ENCODE assay signal across 1 cellular context in the genomic region with DNA sequence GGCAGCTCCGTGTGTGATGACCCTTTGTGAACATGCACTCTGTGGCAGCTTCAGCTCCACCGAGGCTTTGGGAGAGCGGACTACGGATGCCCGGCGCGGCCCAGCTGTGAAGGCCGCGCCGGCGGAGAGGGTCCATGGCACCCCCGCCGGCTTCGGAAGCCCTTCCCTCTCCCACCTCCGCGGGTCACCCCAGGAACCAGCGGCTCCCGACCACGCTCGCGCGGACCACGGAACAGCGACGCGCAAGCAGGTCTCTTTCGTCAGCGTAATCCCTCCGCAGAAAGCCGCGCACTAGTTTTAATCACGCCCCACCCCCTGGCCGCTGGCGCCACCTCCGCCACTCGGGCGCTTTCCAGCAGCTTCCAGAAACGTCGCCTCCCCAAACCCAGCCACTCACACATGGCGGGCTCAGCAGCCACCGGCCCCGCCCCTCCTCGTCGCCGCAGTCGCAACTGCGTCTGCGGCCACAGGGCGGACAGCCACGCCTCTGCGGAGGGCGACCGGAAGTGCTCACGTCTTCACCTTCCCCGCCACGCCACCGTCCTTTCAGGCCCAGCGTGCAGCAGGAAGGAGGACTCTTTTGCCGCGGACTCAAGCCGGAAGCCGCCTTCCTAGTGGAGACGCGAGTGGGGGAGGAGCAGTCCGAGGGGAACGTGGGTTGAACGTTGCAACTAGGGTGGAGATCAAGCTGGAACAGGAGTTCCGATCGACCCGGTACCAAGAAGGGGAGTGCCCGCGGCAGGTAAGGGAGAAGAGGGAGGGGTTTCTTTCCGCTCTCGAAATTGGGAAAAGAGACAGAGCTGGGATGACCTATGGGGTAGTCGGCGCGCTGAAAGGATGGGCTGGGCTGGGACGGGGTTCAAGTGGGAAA.
A peak's percentile ranks its signal among the peaks of the same experiment; 100 is the strongest.
TF ChIP-seq lines count a peak whose summit lies in the region.

A gene (plus strand): TSS at position 606 of the 871 bp plus-strand sequence. CDS start 3,221 bp downstream, outside the sequence.

TF ChIP-seq in HEK293, 187 proteins besides CTCF, POLR2A, EP300 and RAD21 (continued from another document and continues in another):
- TF ChIP-seq MZF1 (tag by site-specific recombination; IDR thresholded peaks at IDR 0.05; ENCODE audit: borderline replicate concordance) (no peak), ZNF248 (tag by site-specific recombination; IDR thresholded peaks at IDR 0.05) (no peak), ZNF791 (tag by site-specific recombination; IDR thresholded peaks at IDR 0.05) (no peak), KLF9 (tag by site-specific recombination; IDR thresholded peaks at IDR 0.05; ENCODE audit: low read depth) (peak; percentile 98), ZNF155 (tag by site-specific recombination; IDR thresholded peaks at IDR 0.05) (no peak), ZNF2 (tag by site-specific recombination; IDR thresholded peaks at IDR 0.05) (peak; percentile 99), WT1 (tag by site-specific recombination; IDR thresholded peaks at IDR 0.05) (peak; percentile 66; the same call in 1 of the 2 replicates), ZNF560 (tag by site-specific recombination; IDR thresholded peaks at IDR 0.05; ENCODE audit: borderline replicate concordance) (no peak), ZNF394 (tag by site-specific recombination; IDR thresholded peaks at IDR 0.05; ENCODE audit: borderline replicate concordance) (peak; percentile 91), ZSCAN30 (tag by site-specific recombination; IDR thresholded peaks at IDR 0.05) (peak; percentile 99), ZBTB48 (tag by site-specific recombination; IDR thresholded peaks at IDR 0.05) (0 out of 2 replicates have a peak, but pooled peaks have one; percentile 11), ZXDB (tag by site-specific recombination; IDR thresholded peaks at IDR 0.05) (peak; percentile 93), ZNF521 (tag by site-specific recombination; IDR thresholded peaks at IDR 0.05) (no peak), ZNF843 (tag by site-specific recombination; IDR thresholded peaks at IDR 0.05) (peak; percentile 78), ZNF157 (tag by site-specific recombination; IDR thresholded peaks at IDR 0.05) (no peak), ZFP3 (tag by site-specific recombination; IDR thresholded peaks at IDR 0.05; ENCODE audit: low read depth) (no peak), ZNF621 (tag by site-specific recombination; IDR thresholded peaks at IDR 0.05) (no peak), ZNF19 (tag by site-specific recombination; IDR thresholded peaks at IDR 0.05; ENCODE audit: low read depth) (no peak), ZNF544 (tag by site-specific recombination; IDR thresholded peaks at IDR 0.05) (no peak), ZIC2 (tag by site-specific recombination; IDR thresholded peaks at IDR 0.05) (peak; percentile 86), ZNF596 (tag by site-specific recombination; IDR thresholded peaks at IDR 0.05) (0 out of 2 replicates have a peak, but pooled peaks have one; percentile 6), KLF7 (tag by site-specific recombination; IDR thresholded peaks at IDR 0.05; ENCODE audit: borderline replicate concordance) (peak; percentile 95), ZBTB8A (tag by site-specific recombination; IDR thresholded peaks at IDR 0.05) (peak; percentile 91), HOXD13 (CRISPR knock-in tag; IDR thresholded peaks at IDR 0.05; ENCODE audit: borderline replicate concordance) (peak; percentile 57; the same call in 1 of the 2 replicates), GLIS2 (tag by site-specific recombination; IDR thresholded peaks at IDR 0.05) (peak; percentile 87), TCF7L2 (IDR thresholded peaks at IDR 0.05; ENCODE audit: borderline replicate concordance, low read depth, low read length) (no peak), ZNF121 (tag by site-specific recombination; IDR thresholded peaks at IDR 0.05) (0 out of 2 replicates have a peak, but pooled peaks have one; percentile 35), MYNN (tag by site-specific recombination; IDR thresholded peaks at IDR 0.05; ENCODE audit: borderline replicate concordance) (no peak; the same call in 1 of the 2 replicates), SCRT1 (tag by site-specific recombination; IDR thresholded peaks at IDR 0.05; ENCODE audit: borderline replicate concordance) (no peak; the same call in 1 of the 2 replicates), ZFP37 (tag by site-specific recombination; IDR thresholded peaks at IDR 0.05) (peak; percentile 99), ZNF404 (tag by site-specific recombination; IDR thresholded peaks at IDR 0.05) (no peak), ZNF184 (tag by site-specific recombination; IDR thresholded peaks at IDR 0.05) (peak; percentile 63; the same call in 1 of the 2 replicates), TRIM28 (IDR thresholded peaks at IDR 0.05; ENCODE audit: borderline replicate concordance, low read length) (peak; percentile 84; the same call in 1 of the 2 replicates), ZNF433 (tag by site-specific recombination; IDR thresholded peaks at IDR 0.05; ENCODE audit: low read depth) (no peak), ZNF585B (tag by site-specific recombination; IDR thresholded peaks at IDR 0.05) (no peak; the same call in 1 of the 2 replicates), ZSCAN16 (tag by site-specific recombination; IDR thresholded peaks at IDR 0.05) (no peak), ZNF112 (tag by site-specific recombination; IDR thresholded peaks at IDR 0.05) (no peak), SCRT2 (tag by site-specific recombination; IDR thresholded peaks at IDR 0.05) (peak; percentile 64), ZEB2 (tag by site-specific recombination; IDR thresholded peaks at IDR 0.05) (peak; percentile 93), KLF1 (tag by site-specific recombination; IDR thresholded peaks at IDR 0.05) (peak; percentile 85)
- TF ChIP-seq, protein P1, sequence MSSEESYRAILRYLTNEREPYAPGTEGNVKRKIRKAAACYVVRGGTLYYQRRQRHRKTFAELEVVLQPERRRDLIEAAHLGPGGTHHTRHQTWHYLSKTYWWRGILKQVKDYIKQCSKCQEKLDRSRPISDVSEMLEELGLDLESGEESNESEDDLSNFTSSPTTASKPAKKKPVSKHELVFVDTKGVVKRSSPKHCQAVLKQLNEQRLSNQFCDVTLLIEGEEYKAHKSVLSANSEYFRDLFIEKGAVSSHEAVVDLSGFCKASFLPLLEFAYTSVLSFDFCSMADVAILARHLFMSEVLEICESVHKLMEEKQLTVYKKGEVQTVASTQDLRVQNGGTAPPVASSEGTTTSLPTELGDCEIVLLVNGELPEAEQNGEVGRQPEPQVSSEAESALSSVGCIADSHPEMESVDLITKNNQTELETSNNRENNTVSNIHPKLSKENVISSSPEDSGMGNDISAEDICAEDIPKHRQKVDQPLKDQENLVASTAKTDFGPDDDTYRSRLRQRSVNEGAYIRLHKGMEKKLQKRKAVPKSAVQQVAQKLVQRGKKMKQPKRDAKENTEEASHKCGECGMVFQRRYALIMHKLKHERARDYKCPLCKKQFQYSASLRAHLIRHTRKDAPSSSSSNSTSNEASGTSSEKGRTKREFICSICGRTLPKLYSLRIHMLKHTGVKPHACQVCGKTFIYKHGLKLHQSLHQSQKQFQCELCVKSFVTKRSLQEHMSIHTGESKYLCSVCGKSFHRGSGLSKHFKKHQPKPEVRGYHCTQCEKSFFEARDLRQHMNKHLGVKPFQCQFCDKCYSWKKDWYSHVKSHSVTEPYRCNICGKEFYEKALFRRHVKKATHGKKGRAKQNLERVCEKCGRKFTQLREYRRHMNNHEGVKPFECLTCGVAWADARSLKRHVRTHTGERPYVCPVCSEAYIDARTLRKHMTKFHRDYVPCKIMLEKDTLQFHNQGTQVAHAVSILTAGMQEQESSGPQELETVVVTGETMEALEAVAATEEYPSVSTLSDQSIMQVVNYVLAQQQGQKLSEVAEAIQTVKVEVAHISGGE (tag by site-specific recombination; conservative IDR thresholded peaks at IDR 0.05; ENCODE audit: low read depth), result peak; percentile 100
- TF ChIP-seq, protein P2, sequence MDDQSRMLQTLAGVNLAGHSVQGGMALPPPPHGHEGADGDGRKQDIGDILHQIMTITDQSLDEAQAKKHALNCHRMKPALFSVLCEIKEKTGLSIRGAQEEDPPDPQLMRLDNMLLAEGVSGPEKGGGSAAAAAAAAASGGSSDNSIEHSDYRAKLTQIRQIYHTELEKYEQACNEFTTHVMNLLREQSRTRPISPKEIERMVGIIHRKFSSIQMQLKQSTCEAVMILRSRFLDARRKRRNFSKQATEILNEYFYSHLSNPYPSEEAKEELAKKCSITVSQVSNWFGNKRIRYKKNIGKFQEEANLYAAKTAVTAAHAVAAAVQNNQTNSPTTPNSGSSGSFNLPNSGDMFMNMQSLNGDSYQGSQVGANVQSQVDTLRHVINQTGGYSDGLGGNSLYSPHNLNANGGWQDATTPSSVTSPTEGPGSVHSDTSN (CRISPR knock-in tag; IDR thresholded peaks at IDR 0.05), result peak; percentile 66; the same call in 1 of the 2 replicates
- TF ChIP-seq, protein P3, sequence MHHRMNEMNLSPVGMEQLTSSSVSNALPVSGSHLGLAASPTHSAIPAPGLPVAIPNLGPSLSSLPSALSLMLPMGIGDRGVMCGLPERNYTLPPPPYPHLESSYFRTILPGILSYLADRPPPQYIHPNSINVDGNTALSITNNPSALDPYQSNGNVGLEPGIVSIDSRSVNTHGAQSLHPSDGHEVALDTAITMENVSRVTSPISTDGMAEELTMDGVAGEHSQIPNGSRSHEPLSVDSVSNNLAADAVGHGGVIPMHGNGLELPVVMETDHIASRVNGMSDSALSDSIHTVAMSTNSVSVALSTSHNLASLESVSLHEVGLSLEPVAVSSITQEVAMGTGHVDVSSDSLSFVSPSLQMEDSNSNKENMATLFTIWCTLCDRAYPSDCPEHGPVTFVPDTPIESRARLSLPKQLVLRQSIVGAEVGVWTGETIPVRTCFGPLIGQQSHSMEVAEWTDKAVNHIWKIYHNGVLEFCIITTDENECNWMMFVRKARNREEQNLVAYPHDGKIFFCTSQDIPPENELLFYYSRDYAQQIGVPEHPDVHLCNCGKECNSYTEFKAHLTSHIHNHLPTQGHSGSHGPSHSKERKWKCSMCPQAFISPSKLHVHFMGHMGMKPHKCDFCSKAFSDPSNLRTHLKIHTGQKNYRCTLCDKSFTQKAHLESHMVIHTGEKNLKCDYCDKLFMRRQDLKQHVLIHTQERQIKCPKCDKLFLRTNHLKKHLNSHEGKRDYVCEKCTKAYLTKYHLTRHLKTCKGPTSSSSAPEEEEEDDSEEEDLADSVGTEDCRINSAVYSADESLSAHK (tag by site-specific recombination; IDR thresholded peaks at IDR 0.05), result peak; percentile 69; the same call in 1 of the 2 replicates
- TF ChIP-seq, protein P4, sequence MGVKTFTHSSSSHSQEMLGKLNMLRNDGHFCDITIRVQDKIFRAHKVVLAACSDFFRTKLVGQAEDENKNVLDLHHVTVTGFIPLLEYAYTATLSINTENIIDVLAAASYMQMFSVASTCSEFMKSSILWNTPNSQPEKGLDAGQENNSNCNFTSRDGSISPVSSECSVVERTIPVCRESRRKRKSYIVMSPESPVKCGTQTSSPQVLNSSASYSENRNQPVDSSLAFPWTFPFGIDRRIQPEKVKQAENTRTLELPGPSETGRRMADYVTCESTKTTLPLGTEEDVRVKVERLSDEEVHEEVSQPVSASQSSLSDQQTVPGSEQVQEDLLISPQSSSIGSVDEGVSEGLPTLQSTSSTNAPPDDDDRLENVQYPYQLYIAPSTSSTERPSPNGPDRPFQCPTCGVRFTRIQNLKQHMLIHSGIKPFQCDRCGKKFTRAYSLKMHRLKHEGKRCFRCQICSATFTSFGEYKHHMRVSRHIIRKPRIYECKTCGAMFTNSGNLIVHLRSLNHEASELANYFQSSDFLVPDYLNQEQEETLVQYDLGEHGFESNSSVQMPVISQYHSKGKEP (tag by site-specific recombination; IDR thresholded peaks at IDR 0.05), result peak; percentile 75
- TF ChIP-seq, protein P5, sequence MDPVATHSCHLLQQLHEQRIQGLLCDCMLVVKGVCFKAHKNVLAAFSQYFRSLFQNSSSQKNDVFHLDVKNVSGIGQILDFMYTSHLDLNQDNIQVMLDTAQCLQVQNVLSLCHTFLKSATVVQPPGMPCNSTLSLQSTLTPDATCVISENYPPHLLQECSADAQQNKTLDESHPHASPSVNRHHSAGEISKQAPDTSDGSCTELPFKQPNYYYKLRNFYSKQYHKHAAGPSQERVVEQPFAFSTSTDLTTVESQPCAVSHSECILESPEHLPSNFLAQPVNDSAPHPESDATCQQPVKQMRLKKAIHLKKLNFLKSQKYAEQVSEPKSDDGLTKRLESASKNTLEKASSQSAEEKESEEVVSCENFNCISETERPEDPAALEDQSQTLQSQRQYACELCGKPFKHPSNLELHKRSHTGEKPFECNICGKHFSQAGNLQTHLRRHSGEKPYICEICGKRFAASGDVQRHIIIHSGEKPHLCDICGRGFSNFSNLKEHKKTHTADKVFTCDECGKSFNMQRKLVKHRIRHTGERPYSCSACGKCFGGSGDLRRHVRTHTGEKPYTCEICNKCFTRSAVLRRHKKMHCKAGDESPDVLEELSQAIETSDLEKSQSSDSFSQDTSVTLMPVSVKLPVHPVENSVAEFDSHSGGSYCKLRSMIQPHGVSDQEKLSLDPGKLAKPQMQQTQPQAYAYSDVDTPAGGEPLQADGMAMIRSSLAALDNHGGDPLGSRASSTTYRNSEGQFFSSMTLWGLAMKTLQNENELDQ (tag by site-specific recombination; IDR thresholded peaks at IDR 0.05; ENCODE audit: low read depth), result no peak
- TF ChIP-seq, protein P6, sequence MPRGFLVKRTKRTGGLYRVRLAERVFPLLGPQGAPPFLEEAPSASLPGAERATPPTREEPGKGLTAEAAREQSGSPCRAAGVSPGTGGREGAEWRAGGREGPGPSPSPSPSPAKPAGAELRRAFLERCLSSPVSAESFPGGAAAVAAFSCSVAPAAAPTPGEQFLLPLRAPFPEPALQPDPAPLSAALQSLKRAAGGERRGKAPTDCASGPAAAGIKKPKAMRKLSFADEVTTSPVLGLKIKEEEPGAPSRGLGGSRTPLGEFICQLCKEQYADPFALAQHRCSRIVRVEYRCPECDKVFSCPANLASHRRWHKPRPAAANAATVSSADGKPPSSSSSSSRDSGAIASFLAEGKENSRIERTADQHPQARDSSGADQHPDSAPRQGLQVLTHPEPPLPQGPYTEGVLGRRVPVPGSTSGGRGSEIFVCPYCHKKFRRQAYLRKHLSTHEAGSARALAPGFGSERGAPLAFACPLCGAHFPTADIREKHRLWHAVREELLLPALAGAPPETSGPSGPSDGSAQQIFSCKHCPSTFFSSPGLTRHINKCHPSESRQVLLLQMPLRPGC (tag by site-specific recombination; IDR thresholded peaks at IDR 0.05), result peak; percentile 84
- TF ChIP-seq, protein P7, sequence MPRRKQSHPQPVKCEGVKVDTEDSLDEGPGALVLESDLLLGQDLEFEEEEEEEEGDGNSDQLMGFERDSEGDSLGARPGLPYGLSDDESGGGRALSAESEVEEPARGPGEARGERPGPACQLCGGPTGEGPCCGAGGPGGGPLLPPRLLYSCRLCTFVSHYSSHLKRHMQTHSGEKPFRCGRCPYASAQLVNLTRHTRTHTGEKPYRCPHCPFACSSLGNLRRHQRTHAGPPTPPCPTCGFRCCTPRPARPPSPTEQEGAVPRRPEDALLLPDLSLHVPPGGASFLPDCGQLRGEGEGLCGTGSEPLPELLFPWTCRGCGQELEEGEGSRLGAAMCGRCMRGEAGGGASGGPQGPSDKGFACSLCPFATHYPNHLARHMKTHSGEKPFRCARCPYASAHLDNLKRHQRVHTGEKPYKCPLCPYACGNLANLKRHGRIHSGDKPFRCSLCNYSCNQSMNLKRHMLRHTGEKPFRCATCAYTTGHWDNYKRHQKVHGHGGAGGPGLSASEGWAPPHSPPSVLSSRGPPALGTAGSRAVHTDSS (tag by site-specific recombination; IDR thresholded peaks at IDR 0.05), result peak; percentile 50
